1 cellular context compared by ENCODE assay signal in the genomic region with DNA sequence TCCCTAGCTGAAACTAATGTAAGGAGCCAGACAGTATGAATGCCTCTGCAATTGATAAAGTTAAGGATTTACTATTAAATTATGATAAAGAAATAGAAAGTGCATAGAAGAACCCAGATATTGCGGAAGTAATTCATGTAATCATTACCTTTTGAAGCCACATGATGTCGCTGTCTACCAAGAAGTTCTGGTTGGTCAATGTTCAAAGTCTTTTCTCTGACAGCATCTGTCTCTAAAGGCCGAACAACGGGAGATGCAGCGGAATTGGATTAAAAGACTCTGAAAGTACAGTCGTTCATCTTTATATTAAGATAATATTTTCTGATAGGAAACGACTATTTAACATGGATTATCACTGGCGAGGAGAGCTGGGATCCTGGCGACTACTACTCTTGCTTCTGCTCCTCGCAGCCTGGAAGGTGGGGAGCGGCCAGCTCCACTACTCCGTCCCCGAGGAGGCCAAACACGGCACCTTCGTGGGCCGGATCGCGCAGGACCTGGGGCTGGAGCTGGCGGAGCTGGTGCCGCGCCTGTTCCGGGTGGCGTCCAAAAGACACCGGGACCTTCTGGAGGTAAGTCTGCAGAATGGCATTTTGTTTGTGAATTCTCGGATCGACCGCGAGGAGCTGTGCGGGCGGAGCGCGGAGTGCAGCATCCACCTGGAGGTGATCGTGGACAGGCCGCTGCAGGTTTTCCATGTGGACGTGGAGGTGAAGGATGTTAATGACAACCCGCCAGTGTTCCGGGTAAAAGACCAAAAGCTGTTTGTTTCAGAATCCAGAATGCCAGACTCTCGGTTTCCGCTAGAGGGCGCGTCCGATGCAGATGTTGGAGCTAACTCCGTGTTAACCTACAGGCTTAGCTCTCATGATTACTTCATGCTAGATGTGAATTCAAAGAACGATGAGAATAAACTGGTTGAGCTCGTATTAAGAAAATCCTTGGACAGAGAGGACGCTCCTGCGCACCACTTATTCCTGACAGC.
TF ChIP-seq lines count a peak whose summit lies in the region.

A gene with protein sequence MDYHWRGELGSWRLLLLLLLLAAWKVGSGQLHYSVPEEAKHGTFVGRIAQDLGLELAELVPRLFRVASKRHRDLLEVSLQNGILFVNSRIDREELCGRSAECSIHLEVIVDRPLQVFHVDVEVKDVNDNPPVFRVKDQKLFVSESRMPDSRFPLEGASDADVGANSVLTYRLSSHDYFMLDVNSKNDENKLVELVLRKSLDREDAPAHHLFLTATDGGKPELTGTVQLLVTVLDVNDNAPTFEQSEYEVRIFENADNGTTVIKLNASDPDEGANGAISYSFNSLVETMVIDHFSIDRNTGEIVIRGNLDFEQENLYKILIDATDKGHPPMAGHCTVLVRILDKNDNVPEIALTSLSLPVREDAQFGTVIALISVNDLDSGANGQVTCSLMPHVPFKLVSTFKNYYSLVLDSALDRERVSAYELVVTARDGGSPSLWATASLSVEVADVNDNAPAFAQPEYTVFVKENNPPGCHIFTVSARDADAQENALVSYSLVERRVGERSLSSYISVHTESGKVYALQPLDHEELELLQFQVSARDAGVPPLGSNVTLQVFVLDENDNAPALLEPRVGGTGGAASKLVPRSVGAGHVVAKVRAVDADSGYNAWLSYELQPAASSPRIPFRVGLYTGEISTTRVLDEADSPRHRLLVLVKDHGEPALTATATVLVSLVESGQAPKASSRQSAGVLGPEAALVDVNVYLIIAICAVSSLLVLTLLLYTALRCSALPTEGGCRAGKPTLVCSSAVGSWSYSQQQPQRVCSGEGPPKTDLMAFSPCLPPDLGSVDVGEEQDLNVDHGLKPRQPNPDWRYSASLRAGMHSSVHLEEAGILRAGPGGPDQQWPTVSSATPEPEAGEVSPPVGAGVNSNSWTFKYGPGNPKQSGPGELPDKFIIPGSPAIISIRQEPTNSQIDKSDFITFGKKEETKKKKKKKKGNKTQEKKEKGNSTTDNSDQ (plus strand): TSS at position 210 of the 985 bp plus-strand sequence. CDS start 135 bp downstream, at position 345.

TF ChIP-seq in HepG2, 621 proteins besides CTCF, POLR2A, EP300 and RAD21:
- TF ChIP-seq ZNF367 (CRISPR knock-in tag; IDR thresholded peaks at IDR 0.05; ENCODE audit: borderline replicate concordance): no peak
- TF ChIP-seq XRCC5 (optimal IDR thresholded peaks at IDR 0.05; ENCODE audit: low read length): peak; percentile 48
- TF ChIP-seq HNF4A (CRISPR knock-in tag; IDR thresholded peaks at IDR 0.05): peak; percentile 29; the same call in 1 of the 2 replicates
- 0 out of 2 replicates have a peak, but pooled peaks have one; percentile 20 for TF ChIP-seq CEBPG (CRISPR knock-in tag; IDR thresholded peaks at IDR 0.05)
- TF ChIP-seq GABPB1 (CRISPR knock-in tag; IDR thresholded peaks at IDR 0.05): peak; percentile 47; the same call in 1 of the 2 replicates
- peak; percentile 43; the same call in 1 of the 2 replicates for TF ChIP-seq ZNF350 (CRISPR knock-in tag; IDR thresholded peaks at IDR 0.05; ENCODE audit: borderline replicate concordance, low read depth)
- 0 out of 2 replicates have a peak, but pooled peaks have one; percentile 10 for TF ChIP-seq HOXA3 (CRISPR knock-in tag; IDR thresholded peaks at IDR 0.05)
- TF ChIP-seq, protein P1, sequence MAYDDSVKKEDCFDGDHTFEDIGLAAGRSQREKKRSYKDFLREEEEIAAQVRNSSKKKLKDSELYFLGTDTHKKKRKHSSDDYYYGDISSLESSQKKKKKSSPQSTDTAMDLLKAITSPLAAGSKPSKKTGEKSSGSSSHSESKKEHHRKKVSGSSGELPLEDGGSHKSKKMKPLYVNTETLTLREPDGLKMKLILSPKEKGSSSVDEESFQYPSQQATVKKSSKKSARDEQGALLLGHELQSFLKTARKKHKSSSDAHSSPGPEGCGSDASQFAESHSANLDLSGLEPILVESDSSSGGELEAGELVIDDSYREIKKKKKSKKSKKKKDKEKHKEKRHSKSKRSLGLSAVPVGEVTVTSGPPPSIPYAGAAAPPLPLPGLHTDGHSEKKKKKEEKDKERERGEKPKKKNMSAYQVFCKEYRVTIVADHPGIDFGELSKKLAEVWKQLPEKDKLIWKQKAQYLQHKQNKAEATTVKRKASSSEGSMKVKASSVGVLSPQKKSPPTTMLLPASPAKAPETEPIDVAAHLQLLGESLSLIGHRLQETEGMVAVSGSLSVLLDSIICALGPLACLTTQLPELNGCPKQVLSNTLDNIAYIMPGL (CRISPR knock-in tag; IDR thresholded peaks at IDR 0.05; ENCODE audit: borderline replicate concordance in 1 of 2, low read depth in 1 of 2): 0 out of 4 replicates have a peak, but pooled peaks of 1 of the 2 experiments have one; percentile 38
- 0 out of 2 replicates have a peak, but pooled peaks have one; percentile 21 for TF ChIP-seq ELF1 (CRISPR knock-in tag; IDR thresholded peaks at IDR 0.05)
- TF ChIP-seq GABPA (IDR thresholded peaks at IDR 0.05; ENCODE audit: low read depth, low read length): no peak
- TF ChIP-seq GABPA (CRISPR knock-in tag; IDR thresholded peaks at IDR 0.05; ENCODE audit: low read depth): peak; percentile 42; the same call in 1 of the 2 replicates
- peak; percentile 59 for TF ChIP-seq STAG1 (CRISPR knock-in tag; IDR thresholded peaks at IDR 0.05)
- TF ChIP-seq TEAD3 (CRISPR knock-in tag; optimal IDR thresholded peaks at IDR 0.05; ENCODE audit: borderline replicate concordance): no peak
- no peak for TF ChIP-seq ETV5 (CRISPR knock-in tag; IDR thresholded peaks at IDR 0.05; ENCODE audit: borderline replicate concordance)
TF ChIP-seq in HepG2: peak in this region for 10.
